In the genomic region with DNA sequence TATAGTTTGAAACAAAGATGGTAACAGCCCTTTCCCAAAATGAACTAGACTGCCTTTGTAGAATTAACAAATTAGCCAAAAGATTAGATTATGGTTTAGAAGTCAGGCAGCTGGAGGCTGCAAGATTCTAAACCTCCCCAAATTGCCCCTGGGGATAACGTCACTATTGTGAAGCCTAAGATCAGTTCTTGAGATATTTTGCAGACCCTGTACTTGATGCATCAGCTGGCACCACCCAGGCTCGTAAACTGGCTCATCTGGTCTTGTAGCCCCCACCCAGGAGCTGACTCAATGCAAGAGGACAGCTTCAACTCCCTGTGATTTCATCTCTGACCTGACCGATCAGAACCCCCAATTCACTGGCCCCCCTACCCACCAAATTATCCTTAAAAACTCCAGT, we compare ENCODE assay signal across 1 cellular context.
TF ChIP-seq lines count a peak whose summit lies in the region.

No MANE protein-coding gene starts in this region.

TF ChIP-seq in K562, 482 proteins besides CTCF, POLR2A, EP300 and RAD21:
- no peak for TF ChIP-seq ZNF224 (CRISPR knock-in tag; IDR thresholded peaks at IDR 0.05)
- no peak for TF ChIP-seq GABPB2 (CRISPR knock-in tag; conservative IDR thresholded peaks at IDR 0.05)
- TF ChIP-seq, protein P1, sequence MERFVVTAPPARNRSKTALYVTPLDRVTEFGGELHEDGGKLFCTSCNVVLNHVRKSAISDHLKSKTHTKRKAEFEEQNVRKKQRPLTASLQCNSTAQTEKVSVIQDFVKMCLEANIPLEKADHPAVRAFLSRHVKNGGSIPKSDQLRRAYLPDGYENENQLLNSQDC (CRISPR knock-in tag; IDR thresholded peaks at IDR 0.05), result no peak
- no peak for TF ChIP-seq RBM14 (IDR thresholded peaks at IDR 0.05; ENCODE audit: borderline replicate concordance, insufficient read depth, low read depth, low read length)
- no peak for TF ChIP-seq POLR3G (IDR thresholded peaks at IDR 0.05; ENCODE audit: extremely low read depth, insufficient read length, insufficient replicate concordance)
- TF ChIP-seq POLR2AphosphoS2 (IDR thresholded peaks at IDR 0.05; ENCODE audit: low read length), result no peak
- no peak for TF ChIP-seq ZNF586 (CRISPR knock-in tag; conservative IDR thresholded peaks at IDR 0.05)
- TF ChIP-seq, protein P2, sequence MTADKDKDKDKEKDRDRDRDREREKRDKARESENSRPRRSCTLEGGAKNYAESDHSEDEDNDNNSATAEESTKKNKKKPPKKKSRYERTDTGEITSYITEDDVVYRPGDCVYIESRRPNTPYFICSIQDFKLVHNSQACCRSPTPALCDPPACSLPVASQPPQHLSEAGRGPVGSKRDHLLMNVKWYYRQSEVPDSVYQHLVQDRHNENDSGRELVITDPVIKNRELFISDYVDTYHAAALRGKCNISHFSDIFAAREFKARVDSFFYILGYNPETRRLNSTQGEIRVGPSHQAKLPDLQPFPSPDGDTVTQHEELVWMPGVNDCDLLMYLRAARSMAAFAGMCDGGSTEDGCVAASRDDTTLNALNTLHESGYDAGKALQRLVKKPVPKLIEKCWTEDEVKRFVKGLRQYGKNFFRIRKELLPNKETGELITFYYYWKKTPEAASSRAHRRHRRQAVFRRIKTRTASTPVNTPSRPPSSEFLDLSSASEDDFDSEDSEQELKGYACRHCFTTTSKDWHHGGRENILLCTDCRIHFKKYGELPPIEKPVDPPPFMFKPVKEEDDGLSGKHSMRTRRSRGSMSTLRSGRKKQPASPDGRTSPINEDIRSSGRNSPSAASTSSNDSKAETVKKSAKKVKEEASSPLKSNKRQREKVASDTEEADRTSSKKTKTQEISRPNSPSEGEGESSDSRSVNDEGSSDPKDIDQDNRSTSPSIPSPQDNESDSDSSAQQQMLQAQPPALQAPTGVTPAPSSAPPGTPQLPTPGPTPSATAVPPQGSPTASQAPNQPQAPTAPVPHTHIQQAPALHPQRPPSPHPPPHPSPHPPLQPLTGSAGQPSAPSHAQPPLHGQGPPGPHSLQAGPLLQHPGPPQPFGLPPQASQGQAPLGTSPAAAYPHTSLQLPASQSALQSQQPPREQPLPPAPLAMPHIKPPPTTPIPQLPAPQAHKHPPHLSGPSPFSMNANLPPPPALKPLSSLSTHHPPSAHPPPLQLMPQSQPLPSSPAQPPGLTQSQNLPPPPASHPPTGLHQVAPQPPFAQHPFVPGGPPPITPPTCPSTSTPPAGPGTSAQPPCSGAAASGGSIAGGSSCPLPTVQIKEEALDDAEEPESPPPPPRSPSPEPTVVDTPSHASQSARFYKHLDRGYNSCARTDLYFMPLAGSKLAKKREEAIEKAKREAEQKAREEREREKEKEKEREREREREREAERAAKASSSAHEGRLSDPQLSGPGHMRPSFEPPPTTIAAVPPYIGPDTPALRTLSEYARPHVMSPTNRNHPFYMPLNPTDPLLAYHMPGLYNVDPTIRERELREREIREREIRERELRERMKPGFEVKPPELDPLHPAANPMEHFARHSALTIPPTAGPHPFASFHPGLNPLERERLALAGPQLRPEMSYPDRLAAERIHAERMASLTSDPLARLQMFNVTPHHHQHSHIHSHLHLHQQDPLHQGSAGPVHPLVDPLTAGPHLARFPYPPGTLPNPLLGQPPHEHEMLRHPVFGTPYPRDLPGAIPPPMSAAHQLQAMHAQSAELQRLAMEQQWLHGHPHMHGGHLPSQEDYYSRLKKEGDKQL (CRISPR knock-in tag; IDR thresholded peaks at IDR 0.05; ENCODE audit: borderline replicate concordance), result no peak
- TF ChIP-seq ZNF668 (CRISPR knock-in tag; IDR thresholded peaks at IDR 0.05), result no peak
- TF ChIP-seq ILK (tag; IDR thresholded peaks at IDR 0.05; ENCODE audit: borderline replicate concordance, low read depth), result no peak
- TF ChIP-seq PHF20 (IDR thresholded peaks at IDR 0.05; ENCODE audit: partially characterized antibody), result no peak
